In the genomic region with DNA sequence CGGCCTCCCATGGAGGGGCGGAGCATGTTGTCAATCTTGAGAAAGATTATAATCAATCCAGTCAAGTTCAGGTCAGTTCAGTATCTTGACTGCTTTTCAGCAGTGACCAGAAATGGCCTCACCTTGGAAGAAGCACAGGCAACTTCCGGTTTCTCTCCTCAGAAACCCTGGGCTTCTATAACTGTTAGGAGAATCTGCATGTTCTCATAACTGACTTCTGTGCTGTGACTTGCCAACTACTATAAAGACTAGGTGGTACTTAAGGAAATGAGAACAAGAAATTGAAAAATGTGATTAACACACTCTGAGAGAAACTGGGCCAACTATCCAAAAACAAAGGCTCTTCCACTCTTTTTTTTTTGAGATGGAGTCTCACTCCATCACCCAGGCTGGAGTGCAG, we compare ENCODE assay signal across 36 cellular contexts. TPM values are rescaled to one million over a fixed set of nuclear protein-coding genes. Genes with fewer than 3 reads are reported as not detected.
"Had no signal": no experiment of that assay in that cellular context is flagged by ENCODE, and none has a peak within 500 bp of the region (broad histone marks: within the 10 kb centered on the region; RNA-seq: fewer than 3 reads in every experiment).

No MANE protein-coding gene starts in this region.

- H3K27ac Mint-ChIP-seq: activated B cell treated with CpG ODN at 0.5 μM for 24 hours; activated CD4-positive, alpha-beta memory T cell treated with anti-CD3 and anti-CD28 coated beads for 36 hours; activated CD4-positive, alpha-beta T cell treated with anti-CD3 and anti-CD28 coated beads, Interleukin-2, amount 10 ng/mL, durations not matched to agents 24 days and 14 days; activated CD8-positive, alpha-beta memory T cell treated with anti-CD3 and anti-CD28 coated beads, Interleukin-2, amount 10 ng/mL, durations not matched to agents 7 days and 5 days; activated CD8-positive, alpha-beta T cell treated with anti-CD3 and anti-CD28 coated beads, Interleukin-2, amount 10 ng/mL, durations not matched to agents 7 days and 5 days; activated naive CD4-positive, alpha-beta T cell treated with anti-CD3 and anti-CD28 coated beads, Interleukin-2, amount 10 ng/mL, durations not matched to agents 7 days and 5 days; activated naive CD4-positive, alpha-beta T cell treated with anti-CD3 and anti-CD28 coated beads, Interleukin-2, amount 50 U/mL, for 24 hours; activated naive CD8-positive, alpha-beta T cell; activated naive CD8-positive, alpha-beta T cell treated with anti-CD3 and anti-CD28 coated beads, Interleukin-2, amount 10 ng/mL, durations not matched to agents 7 days and 5 days; activated naive CD8-positive, alpha-beta T cell treated with anti-CD3 and anti-CD28 coated beads, Interleukin-2, amount 50 U/mL, for 24 hours; activated T-cell treated with anti-CD3 and anti-CD28 coated beads, Interleukin-2, amount 50 U/mL, for 24 hours; activated T-helper 2 cell treated with anti-CD3 and anti-CD28 coated beads, Interferon-gamma antibody, Interleukin-2, Interleukin-4, amounts not matched to agents 10 μg/mL and 5 μg/mL and 100 μg/mL, durations not matched to agents 14 hours and 24 hours and 36 hours; T-helper 1 cell treated with Interleukin-12 subunit alpha and Interleukin-12 subunit beta and Interleukin-4 antibody, amounts not matched to agents 30 μg/mL and 1 μg/mL, for 36 hours; T-helper 2 cell treated with Interferon-gamma antibody and Interleukin-4, amounts not matched to agents 5 μg/mL and 100 μg/mL, for 36 hours had no signal

- H3K9me3 ChIP-seq: ascending aorta had no signal

- H3K27me3 Mint-ChIP-seq: brain had no signal

- H3K4me3 Mint-ChIP-seq: activated B cell treated with CpG ODN at 0.5 μM for 24 hours; activated CD4-positive, alpha-beta memory T cell treated with anti-CD3 and anti-CD28 coated beads for 36 hours; activated CD4-positive, alpha-beta T cell treated with anti-CD3 and anti-CD28 coated beads, Interleukin-2, amount 10 ng/mL, durations not matched to agents 24 days and 14 days; activated CD8-positive, alpha-beta memory T cell treated with anti-CD3 and anti-CD28 coated beads, Interleukin-2, amount 10 ng/mL, durations not matched to agents 7 days and 5 days; activated CD8-positive, alpha-beta T cell treated with anti-CD3 and anti-CD28 coated beads, Interleukin-2, amount 10 ng/mL, durations not matched to agents 7 days and 5 days; activated naive CD4-positive, alpha-beta T cell treated with anti-CD3 and anti-CD28 coated beads, Interleukin-2, amount 10 ng/mL, durations not matched to agents 7 days and 5 days; activated naive CD4-positive, alpha-beta T cell treated with anti-CD3 and anti-CD28 coated beads, Interleukin-2, amount 50 U/mL, for 24 hours; activated naive CD8-positive, alpha-beta T cell; activated naive CD8-positive, alpha-beta T cell treated with anti-CD3 and anti-CD28 coated beads, Interleukin-2, amount 10 ng/mL, durations not matched to agents 7 days and 5 days; activated naive CD8-positive, alpha-beta T cell treated with anti-CD3 and anti-CD28 coated beads, Interleukin-2, amount 50 U/mL, for 24 hours; activated T-cell treated with anti-CD3 and anti-CD28 coated beads, Interleukin-2, amount 50 U/mL, for 24 hours; brain; central memory CD8-positive, alpha-beta T cell; T-helper 1 cell treated with Interleukin-12 subunit alpha and Interleukin-12 subunit beta and Interleukin-4 antibody, amounts not matched to agents 30 μg/mL and 1 μg/mL, for 36 hours; T-helper 2 cell treated with Interferon-gamma antibody and Interleukin-4, amounts not matched to agents 5 μg/mL and 100 μg/mL, for 36 hours had no signal

- H3K4me1 Mint-ChIP-seq: activated B cell treated with CpG ODN at 0.5 μM for 24 hours; activated CD4-positive, alpha-beta T cell treated with anti-CD3 and anti-CD28 coated beads, Interleukin-2, amount 10 ng/mL, durations not matched to agents 24 days and 14 days; activated CD8-positive, alpha-beta memory T cell treated with anti-CD3 and anti-CD28 coated beads, Interleukin-2, amount 10 ng/mL, durations not matched to agents 7 days and 5 days; activated naive CD4-positive, alpha-beta T cell treated with anti-CD3 and anti-CD28 coated beads, Interleukin-2, amount 10 ng/mL, durations not matched to agents 7 days and 5 days; activated naive CD4-positive, alpha-beta T cell treated with anti-CD3 and anti-CD28 coated beads, Interleukin-2, amount 50 U/mL, for 24 hours; activated naive CD8-positive, alpha-beta T cell treated with anti-CD3 and anti-CD28 coated beads, Interleukin-2, amount 10 ng/mL, durations not matched to agents 7 days and 5 days; activated naive CD8-positive, alpha-beta T cell treated with anti-CD3 and anti-CD28 coated beads, Interleukin-2, amount 50 U/mL, for 24 hours; central memory CD8-positive, alpha-beta T cell had no signal

- ATAC-seq: activated CD8-positive, alpha-beta memory T cell treated with anti-CD3 and anti-CD28 coated beads, Interleukin-2, amount 10 ng/mL, durations not matched to agents 7 days and 5 days; activated CD8-positive, alpha-beta T cell treated with anti-CD3 and anti-CD28 coated beads, Interleukin-2, amount 10 ng/mL, durations not matched to agents 7 days and 5 days; activated naive CD8-positive, alpha-beta T cell treated with anti-CD3 and anti-CD28 coated beads, Interleukin-2, amount 50 U/mL, for 24 hours had no signal

- H3K36me3 Mint-ChIP-seq: activated CD4-positive, alpha-beta memory T cell treated with anti-CD3 and anti-CD28 coated beads for 36 hours; activated CD8-positive, alpha-beta memory T cell treated with anti-CD3 and anti-CD28 coated beads, Interleukin-2, amount 10 ng/mL, durations not matched to agents 7 days and 5 days; activated naive CD4-positive, alpha-beta T cell treated with anti-CD3 and anti-CD28 coated beads, Interleukin-2, amount 10 ng/mL, durations not matched to agents 7 days and 5 days; activated naive CD4-positive, alpha-beta T cell treated with anti-CD3 and anti-CD28 coated beads, Interleukin-2, amount 50 U/mL, for 24 hours; activated naive CD8-positive, alpha-beta T cell; activated naive CD8-positive, alpha-beta T cell treated with anti-CD3 and anti-CD28 coated beads, Interleukin-2, amount 10 ng/mL, durations not matched to agents 7 days and 5 days had no signal

- H3K36me3 ChIP-seq: ascending aorta, cardiac muscle cell had no signal

- H3K9me3 Mint-ChIP-seq: activated CD4-positive, alpha-beta T cell treated with anti-CD3 and anti-CD28 coated beads, Interleukin-2, amount 10 ng/mL, durations not matched to agents 24 days and 14 days; activated naive CD4-positive, alpha-beta T cell treated with anti-CD3 and anti-CD28 coated beads, Interleukin-2, amount 50 U/mL, for 24 hours; activated T-cell treated with anti-CD3 and anti-CD28 coated beads, Interleukin-2, amount 50 U/mL, for 24 hours; activated T-helper 2 cell treated with anti-CD3 and anti-CD28 coated beads, Interferon-gamma antibody, Interleukin-2, Interleukin-4, amounts not matched to agents 10 μg/mL and 5 μg/mL and 100 μg/mL, durations not matched to agents 14 hours and 24 hours and 36 hours; T-helper 2 cell treated with Interferon-gamma antibody and Interleukin-4, amounts not matched to agents 5 μg/mL and 100 μg/mL, for 36 hours had no signal

- FAIRE-seq: bronchial epithelial cell, TTC549 had no signal

- H3K27ac ChIP-seq: ascending aorta, cardiac muscle cell, VCaP had no signal

- H3K4me3 ChIP-seq: ascending aorta, cardiac muscle cell had no signal

- DNase-seq: activated B cell treated with CpG ODN at 0.5 μM for 24 hours; activated CD4-positive, alpha-beta memory T cell treated with anti-CD3 and anti-CD28 coated beads for 36 hours; activated CD4-positive, alpha-beta T cell treated with anti-CD3 and anti-CD28 coated beads for 4 hours; activated CD4-positive, alpha-beta T cell treated with anti-CD3 and anti-CD28 coated beads, Interleukin-2, amount 10 ng/mL, durations not matched to agents 24 days and 14 days; activated CD4-positive, alpha-beta T cell treated with anti-CD3 and anti-CD28 coated beads, Interleukin-2, amount 50 U/mL, for 1 hour; activated CD4-positive, alpha-beta T cell treated with anti-CD3 and anti-CD28 coated beads, Interleukin-2, amount 50 U/mL, for 4 hours; activated CD4-positive, CD25-positive, alpha-beta regulatory T cell treated with anti-CD3 and anti-CD28 coated beads, Interleukin-2, amount 50 U/mL, for 72 hours; activated CD8-positive, alpha-beta memory T cell treated with anti-CD3 and anti-CD28 coated beads for 24 hours; activated CD8-positive, alpha-beta memory T cell treated with anti-CD3 and anti-CD28 coated beads, Interleukin-2, amount 10 ng/mL, durations not matched to agents 7 days and 5 days; activated CD8-positive, alpha-beta memory T cell treated with anti-CD3 and anti-CD28 coated beads, Interleukin-2, amount 50 U/mL, for 48 hours; activated CD8-positive, alpha-beta T cell treated with anti-CD3 and anti-CD28 coated beads, Interleukin-2, amount 10 ng/mL, durations not matched to agents 7 days and 5 days; activated effector memory CD4-positive, alpha-beta T cell treated with Interleukin-2 at 50 U/mL for 16 hours; activated gamma-delta T cell; activated naive CD4-positive, alpha-beta T cell treated with anti-CD3 and anti-CD28 coated beads, Interleukin-2, amount 10 ng/mL, durations not matched to agents 7 days and 5 days; activated naive CD4-positive, alpha-beta T cell treated with Interleukin-2 at 50 U/mL for 16 hours; activated naive CD8-positive, alpha-beta T cell treated with anti-CD3 and anti-CD28 coated beads, Interleukin-2, amount 10 ng/mL, durations not matched to agents 7 days and 5 days; activated naive CD8-positive, alpha-beta T cell treated with anti-CD3 and anti-CD28 coated beads, Interleukin-2, amount 50 U/mL, for 24 hours; activated T-cell treated with anti-CD3 and anti-CD28 coated beads, Interleukin-2, amount 50 U/mL, for 24 hours; activated T-cell treated with anti-CD3 and anti-CD28 coated beads, Interleukin-2, amount 50 U/mL, for 48 hours; amygdala; cerebellar nuclear complex; T-helper 1 cell; T-helper 2 cell; T-helper 9 cell had no signal

- H3K27me3 ChIP-seq: ascending aorta, cardiac muscle cell had no signal

RNA-seq across cellular contexts. Expression of gene TLR3, which starts 35.9 kb away (rescaled TPM):
- total RNA-seq: activated B cell treated with CpG ODN at 0.5 μM for 24 hours; activated CD4-positive, alpha-beta T cell treated with anti-CD3 and anti-CD28 coated beads, Interleukin-2, amount 10 ng/mL, durations not matched to agents 24 days and 14 days; activated T-helper 2 cell treated with anti-CD3 and anti-CD28 coated beads, Interferon-gamma antibody, Interleukin-2, Interleukin-4, amounts not matched to agents 10 μg/mL and 5 μg/mL and 100 μg/mL, durations not matched to agents 14 hours and 24 hours and 36 hours; cardiac muscle cell had no signal
- polyA plus RNA-seq: cardiac muscle cell had no signal
